Comparison of ENCODE assay signal across 8 cellular contexts in genomic region chr15:43329960-43330779, GRCh38.
DNase-seq lines count a peak whose midpoint lies in the region; ATAC-seq lines count a peak whose summit lies in the region.

Gene LCMT2 (minus strand): TSS chr15:43330573. CDS start chr15:43330489, 84 bp downstream.

- peak; percentile 92 for DNase-seq in D341Med (ENCODE audit: low spot score)
- peak; percentile 75 for DNase-seq in HuH-7.5 (ENCODE audit: low spot score)
- peak; percentile 95 for DNase-seq in OCI-M1 (lab: John Stamatoyannopoulos, UW)
- DNase-seq in activated T-cell treated with anti-CD3 and anti-CD28 coated beads for 24 hours (ENCODE audit: low read depth) = peak; percentile 88
- DNase-seq in epidermal melanocyte (ENCODE audit: insufficient read length, low spot score) = peak; percentile 79
- DNase-seq in middle frontal gyrus (ENCODE audit: extremely low spot score, low spot score) = peak; percentile 93
- DNase-seq in stimulated activated CD8-positive, alpha-beta memory T cell treated with anti-CD3 and anti-CD28 coated beads, Interleukin-2, amount 100 ng/mL, for 1 hour (ENCODE audit: low read depth in 2 of 2) = peak; percentile 78 to 81

- peak; percentile 76 for ATAC-seq in GM21515 (IDR thresholded peaks at IDR 0.05; ENCODE audit: unreplicated experiment)

Comparison
In these comparisons a context has a peak if more than half of its experiments do, and no peak if none do; other contexts are left out.
1. Peak in every context shown above with its lines: DNase-seq and ATAC-seq.